8 cellular contexts compared by ENCODE assay signal in the genomic region with DNA sequence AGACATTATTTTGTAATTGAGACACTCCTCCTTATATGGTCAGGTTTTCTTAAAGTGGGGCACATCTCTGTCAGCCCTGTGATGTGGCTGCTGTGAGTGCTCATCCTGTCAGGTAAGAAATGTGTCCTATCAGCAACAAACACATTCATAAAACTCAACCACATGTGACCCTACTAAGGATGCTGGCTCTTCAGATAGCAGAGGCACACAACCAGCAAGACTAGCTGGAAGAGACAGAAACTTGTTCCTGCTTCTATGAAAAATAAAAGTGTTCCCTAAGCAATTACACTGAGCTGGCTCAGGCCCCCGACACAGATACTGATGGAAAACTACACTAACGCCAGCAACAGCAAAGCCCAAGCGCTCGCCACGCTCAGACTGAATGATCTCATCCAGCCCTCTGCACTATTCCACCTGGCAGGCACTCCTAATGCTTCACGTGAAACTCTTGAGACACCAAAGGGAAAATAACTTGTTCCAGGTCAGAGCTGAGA. TPM values are rescaled to one million over a fixed set of nuclear protein-coding genes. Genes with fewer than 3 reads are reported as not detected.
A peak's percentile ranks its signal among the peaks of the same experiment; 100 is the strongest.
DNase-seq lines count a peak whose midpoint lies in the region; ATAC-seq and TF ChIP-seq lines count a peak whose summit lies in the region.

No MANE protein-coding gene starts in this region.

- H3K4me1 ChIP-seq in PC-9 (replicated peaks; ENCODE audit: insufficient read depth): no peaks in the 10 kb centered on the region

- peaks cover 13% of the 10 kb centered on the region; the same call in 1 of the 2 replicates for H3F3A ChIP-seq in PC-9 (ENCODE audit: insufficient read depth, low read depth)

- peaks cover 45% of the 10 kb centered on the region for H3K36me3 ChIP-seq in KOPT-K1 (ENCODE audit: insufficient read depth, low read length)
- no peaks in the 10 kb centered on the region for H3K36me3 ChIP-seq in PC-9 (ENCODE audit: low read depth)

- DNase-seq in activated CD8-positive, alpha-beta memory T cell treated with anti-CD3 and anti-CD28 coated beads, Interleukin-2, amount 50 U/mL, for 4 hours: peak; percentile 38
- peak; percentile 66 for DNase-seq in glomerular visceral epithelial cell (ENCODE audit: extremely low spot score)
- DNase-seq in stimulated activated CD4-positive, alpha-beta T cell treated with anti-CD3 and anti-CD28 coated beads, Interleukin-4, amount 100 ng/mL, for 24 hours: peak; percentile 40
- DNase-seq in NCI-H1092 treated with DMSO at 0.1 percent for 48 hours (lab: John Stamatoyannopoulos, UW): no peak
- no peak for DNase-seq in PC-9
- no peak for DNase-seq in midbrain (lab: John Stamatoyannopoulos, UW)

- TF ChIP-seq CTCF in PC-9 (conservative IDR thresholded peaks at IDR 0.05): no peak

- peaks cover 37% of the 10 kb centered on the region; the same call in 1 of the 2 replicates for H3K79me2 ChIP-seq in PC-9 (ENCODE audit: low read depth)

- ATAC-seq in HG02840 (IDR thresholded peaks at IDR 0.05; ENCODE audit: low FRiP score, unreplicated experiment): no peak

- no peak overlapping the region for H3K4me3 ChIP-seq in PC-9

- H3K4me2 ChIP-seq in PC-9: no peak overlapping the region

- no TSS peak for BruUV-seq in PC-9 (replicated peaks; lab: Mats Ljungman, UMichigan)

- H3K9me3 ChIP-seq in KOPT-K1 (ENCODE audit: insufficient read depth, low read length, poor library complexity, severe bottlenecking): no peaks in the 10 kb centered on the region
- H3K9me3 ChIP-seq in PC-9 (ENCODE audit: insufficient read depth, low read depth): no peaks in the 10 kb centered on the region

- H3K27ac ChIP-seq in KOPT-K1 (ENCODE audit: low read depth, low read length, poor library complexity, severe bottlenecking): peak overlapping the region; percentile 62
- H3K27ac ChIP-seq in PC-9: no peak overlapping the region

- H4K20me1 ChIP-seq in PC-9 (ENCODE audit: insufficient read depth): peaks cover 52% of the 10 kb centered on the region

- H3K9me2 ChIP-seq in PC-9 (ENCODE audit: insufficient read depth): no peaks in the 10 kb centered on the region

- no peak overlapping the region for H2AFZ ChIP-seq in PC-9

- POLR2A ChIA-PET in PC-9 (lab: Charles Lee; ENCODE audit: unreplicated experiment): no interaction called here

- intact Hi-C loops in PC-9 (cut with micrococcal nuclease; ENCODE audit: unreplicated experiment): no loop called here

- no peaks in the 10 kb centered on the region for H3K27me3 ChIP-seq in PC-9 (ENCODE audit: insufficient read depth, low read depth)

- CTCF ChIA-PET in PC-9 (lab: Charles Lee): no interaction called here

RNA-seq across cellular contexts. Expression of a gene that starts 49.8 kb away (rescaled TPM):
- 6.7 TPM in 2 replicates for total RNA-seq in PC-9 (2021)

Comparison
In these comparisons a context has a peak if more than half of its experiments do, and no peak if none do; other contexts are left out.
1. DNase-seq: peak in activated CD8-positive, alpha-beta memory T cell treated with anti-CD3 and anti-CD28 coated beads, Interleukin-2, amount 50 U/mL, for 4 hours (single experiment), glomerular visceral epithelial cell (single experiment) and stimulated activated CD4-positive, alpha-beta T cell treated with anti-CD3 and anti-CD28 coated beads, Interleukin-4, amount 100 ng/mL, for 24 hours (single experiment); none in NCI-H1092 treated with DMSO at 0.1 percent for 48 hours (single experiment), PC-9 (0 of 2) and midbrain (single experiment).